In genomic region chr19:55579766-55580621, GRCh38 we compare ENCODE assay signal across 1 cellular context.
TF ChIP-seq lines count a peak whose summit lies in the region.

No MANE protein-coding gene starts in this region.

TF ChIP-seq in HepG2, 621 proteins besides CTCF, POLR2A, EP300 and RAD21:
- 0 out of 2 replicates have a peak, but pooled peaks have one; percentile 24 for TF ChIP-seq ZNF430 (CRISPR knock-in tag; IDR thresholded peaks at IDR 0.05)
- 0 out of 2 replicates have a peak, but pooled peaks have one; percentile 1 for TF ChIP-seq BRD4 (CRISPR knock-in tag; IDR thresholded peaks at IDR 0.05)
- TF ChIP-seq, protein P1, sequence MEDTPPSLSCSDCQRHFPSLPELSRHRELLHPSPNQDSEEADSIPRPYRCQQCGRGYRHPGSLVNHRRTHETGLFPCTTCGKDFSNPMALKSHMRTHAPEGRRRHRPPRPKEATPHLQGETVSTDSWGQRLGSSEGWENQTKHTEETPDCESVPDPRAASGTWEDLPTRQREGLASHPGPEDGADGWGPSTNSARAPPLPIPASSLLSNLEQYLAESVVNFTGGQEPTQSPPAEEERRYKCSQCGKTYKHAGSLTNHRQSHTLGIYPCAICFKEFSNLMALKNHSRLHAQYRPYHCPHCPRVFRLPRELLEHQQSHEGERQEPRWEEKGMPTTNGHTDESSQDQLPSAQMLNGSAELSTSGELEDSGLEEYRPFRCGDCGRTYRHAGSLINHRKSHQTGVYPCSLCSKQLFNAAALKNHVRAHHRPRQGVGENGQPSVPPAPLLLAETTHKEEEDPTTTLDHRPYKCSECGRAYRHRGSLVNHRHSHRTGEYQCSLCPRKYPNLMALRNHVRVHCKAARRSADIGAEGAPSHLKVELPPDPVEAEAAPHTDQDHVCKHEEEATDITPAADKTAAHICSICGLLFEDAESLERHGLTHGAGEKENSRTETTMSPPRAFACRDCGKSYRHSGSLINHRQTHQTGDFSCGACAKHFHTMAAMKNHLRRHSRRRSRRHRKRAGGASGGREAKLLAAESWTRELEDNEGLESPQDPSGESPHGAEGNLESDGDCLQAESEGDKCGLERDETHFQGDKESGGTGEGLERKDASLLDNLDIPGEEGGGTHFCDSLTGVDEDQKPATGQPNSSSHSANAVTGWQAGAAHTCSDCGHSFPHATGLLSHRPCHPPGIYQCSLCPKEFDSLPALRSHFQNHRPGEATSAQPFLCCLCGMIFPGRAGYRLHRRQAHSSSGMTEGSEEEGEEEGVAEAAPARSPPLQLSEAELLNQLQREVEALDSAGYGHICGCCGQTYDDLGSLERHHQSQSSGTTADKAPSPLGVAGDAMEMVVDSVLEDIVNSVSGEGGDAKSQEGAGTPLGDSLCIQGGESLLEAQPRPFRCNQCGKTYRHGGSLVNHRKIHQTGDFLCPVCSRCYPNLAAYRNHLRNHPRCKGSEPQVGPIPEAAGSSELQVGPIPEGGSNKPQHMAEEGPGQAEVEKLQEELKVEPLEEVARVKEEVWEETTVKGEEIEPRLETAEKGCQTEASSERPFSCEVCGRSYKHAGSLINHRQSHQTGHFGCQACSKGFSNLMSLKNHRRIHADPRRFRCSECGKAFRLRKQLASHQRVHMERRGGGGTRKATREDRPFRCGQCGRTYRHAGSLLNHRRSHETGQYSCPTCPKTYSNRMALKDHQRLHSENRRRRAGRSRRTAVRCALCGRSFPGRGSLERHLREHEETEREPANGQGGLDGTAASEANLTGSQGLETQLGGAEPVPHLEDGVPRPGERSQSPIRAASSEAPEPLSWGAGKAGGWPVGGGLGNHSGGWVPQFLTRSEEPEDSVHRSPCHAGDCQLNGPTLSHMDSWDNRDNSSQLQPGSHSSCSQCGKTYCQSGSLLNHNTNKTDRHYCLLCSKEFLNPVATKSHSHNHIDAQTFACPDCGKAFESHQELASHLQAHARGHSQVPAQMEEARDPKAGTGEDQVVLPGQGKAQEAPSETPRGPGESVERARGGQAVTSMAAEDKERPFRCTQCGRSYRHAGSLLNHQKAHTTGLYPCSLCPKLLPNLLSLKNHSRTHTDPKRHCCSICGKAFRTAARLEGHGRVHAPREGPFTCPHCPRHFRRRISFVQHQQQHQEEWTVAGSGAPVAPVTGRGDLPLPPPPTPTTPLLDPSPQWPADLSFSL (CRISPR knock-in tag; IDR thresholded peaks at IDR 0.05): no peak
- TF ChIP-seq CBX5 (CRISPR knock-in tag; IDR thresholded peaks at IDR 0.05; ENCODE audit: borderline replicate concordance): no peak
- no peak for TF ChIP-seq ZNF713 (CRISPR knock-in tag; IDR thresholded peaks at IDR 0.05)
- TF ChIP-seq TEAD3 (CRISPR knock-in tag; optimal IDR thresholded peaks at IDR 0.05; ENCODE audit: borderline replicate concordance): peak; percentile 16
- TF ChIP-seq, protein P2, sequence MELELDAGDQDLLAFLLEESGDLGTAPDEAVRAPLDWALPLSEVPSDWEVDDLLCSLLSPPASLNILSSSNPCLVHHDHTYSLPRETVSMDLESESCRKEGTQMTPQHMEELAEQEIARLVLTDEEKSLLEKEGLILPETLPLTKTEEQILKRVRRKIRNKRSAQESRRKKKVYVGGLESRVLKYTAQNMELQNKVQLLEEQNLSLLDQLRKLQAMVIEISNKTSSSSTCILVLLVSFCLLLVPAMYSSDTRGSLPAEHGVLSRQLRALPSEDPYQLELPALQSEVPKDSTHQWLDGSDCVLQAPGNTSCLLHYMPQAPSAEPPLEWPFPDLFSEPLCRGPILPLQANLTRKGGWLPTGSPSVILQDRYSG (CRISPR knock-in tag; IDR thresholded peaks at IDR 0.05): no peak
- 0 out of 2 replicates have a peak, but pooled peaks have one; percentile 18 for TF ChIP-seq KMT2A (CRISPR knock-in tag; IDR thresholded peaks at IDR 0.05)
- peak; percentile 46; the same call in 1 of the 2 replicates for TF ChIP-seq PATZ1 (CRISPR knock-in tag; IDR thresholded peaks at IDR 0.05)
- no peak for TF ChIP-seq GABPA (IDR thresholded peaks at IDR 0.05; ENCODE audit: low read depth, low read length)
- TF ChIP-seq GABPA (CRISPR knock-in tag; IDR thresholded peaks at IDR 0.05; ENCODE audit: low read depth): peak; percentile 30
- no peak for TF ChIP-seq ZNF576 (CRISPR knock-in tag; IDR thresholded peaks at IDR 0.05)
- TF ChIP-seq DMAP1 (CRISPR knock-in tag; IDR thresholded peaks at IDR 0.05): 0 out of 2 replicates have a peak, but pooled peaks have one; percentile 2
- TF ChIP-seq SMARCE1 (IDR thresholded peaks at IDR 0.05; ENCODE audit: borderline replicate concordance): no peak
- TF ChIP-seq, protein P3, sequence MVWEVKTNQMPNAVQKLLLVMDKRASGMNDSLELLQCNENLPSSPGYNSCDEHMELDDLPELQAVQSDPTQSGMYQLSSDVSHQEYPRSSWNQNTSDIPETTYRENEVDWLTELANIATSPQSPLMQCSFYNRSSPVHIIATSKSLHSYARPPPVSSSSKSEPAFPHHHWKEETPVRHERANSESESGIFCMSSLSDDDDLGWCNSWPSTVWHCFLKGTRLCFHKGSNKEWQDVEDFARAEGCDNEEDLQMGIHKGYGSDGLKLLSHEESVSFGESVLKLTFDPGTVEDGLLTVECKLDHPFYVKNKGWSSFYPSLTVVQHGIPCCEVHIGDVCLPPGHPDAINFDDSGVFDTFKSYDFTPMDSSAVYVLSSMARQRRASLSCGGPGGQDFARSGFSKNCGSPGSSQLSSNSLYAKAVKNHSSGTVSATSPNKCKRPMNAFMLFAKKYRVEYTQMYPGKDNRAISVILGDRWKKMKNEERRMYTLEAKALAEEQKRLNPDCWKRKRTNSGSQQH (CRISPR knock-in tag; IDR thresholded peaks at IDR 0.05; ENCODE audit: low read depth): 0 out of 2 replicates have a peak, but pooled peaks have one; percentile 18
- TF ChIP-seq KMT2B (CRISPR knock-in tag; IDR thresholded peaks at IDR 0.05): 0 out of 2 replicates have a peak, but pooled peaks have one; percentile 26
- TF ChIP-seq TGIF2 (CRISPR knock-in tag; IDR thresholded peaks at IDR 0.05): peak; percentile 18; the same call in 1 of the 2 replicates
- TF ChIP-seq, protein P4, sequence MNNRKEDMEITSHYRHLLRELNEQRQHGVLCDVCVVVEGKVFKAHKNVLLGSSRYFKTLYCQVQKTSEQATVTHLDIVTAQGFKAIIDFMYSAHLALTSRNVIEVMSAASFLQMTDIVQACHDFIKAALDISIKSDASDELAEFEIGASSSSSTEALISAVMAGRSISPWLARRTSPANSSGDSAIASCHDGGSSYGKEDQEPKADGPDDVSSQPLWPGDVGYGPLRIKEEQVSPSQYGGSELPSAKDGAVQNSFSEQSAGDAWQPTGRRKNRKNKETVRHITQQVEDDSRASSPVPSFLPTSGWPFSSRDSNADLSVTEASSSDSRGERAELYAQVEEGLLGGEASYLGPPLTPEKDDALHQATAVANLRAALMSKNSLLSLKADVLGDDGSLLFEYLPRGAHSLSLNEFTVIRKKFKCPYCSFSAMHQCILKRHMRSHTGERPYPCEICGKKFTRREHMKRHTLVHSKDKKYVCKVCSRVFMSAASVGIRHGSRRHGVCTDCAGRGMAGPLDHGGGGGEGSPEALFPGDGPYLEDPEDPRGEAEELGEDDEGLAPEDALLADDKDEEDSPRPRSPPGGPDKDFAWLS (CRISPR knock-in tag; IDR thresholded peaks at IDR 0.05; ENCODE audit: borderline replicate concordance): no peak
- TF ChIP-seq SAP130 (CRISPR knock-in tag; IDR thresholded peaks at IDR 0.05; ENCODE audit: low read depth): peak; percentile 50; the same call in 1 of the 2 replicates
- TF ChIP-seq FOXK2 (IDR thresholded peaks at IDR 0.05): 0 out of 2 replicates have a peak, but pooled peaks have one; percentile 6
